Comparison of ENCODE assay signal across 8 cellular contexts in the genomic region with DNA sequence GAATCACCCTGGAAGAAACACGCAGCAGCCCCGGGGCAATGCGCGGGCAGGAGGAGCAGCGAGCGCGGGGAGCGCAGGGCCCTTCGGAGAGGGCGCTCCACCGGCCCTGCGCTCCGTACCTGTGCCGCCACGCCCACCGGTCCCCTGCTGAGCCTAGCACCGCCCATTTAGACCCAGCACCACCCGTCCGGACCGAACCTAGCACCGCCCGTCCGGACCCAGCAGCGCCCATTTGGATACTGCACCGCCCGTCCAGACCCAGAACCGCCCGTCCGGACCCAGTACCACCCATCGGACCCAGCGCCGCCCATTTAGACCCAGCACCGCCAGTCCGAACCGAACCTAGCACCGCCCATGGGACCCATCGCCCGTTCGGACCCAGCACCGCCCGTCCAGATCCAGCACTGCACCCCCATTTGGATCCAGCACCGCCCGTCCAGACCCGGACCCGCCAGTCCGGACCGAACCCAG. TPM values are rescaled to one million over a fixed set of nuclear protein-coding genes. Genes with fewer than 3 reads are reported as not detected.
DNase-seq lines count a peak whose midpoint lies in the region; ATAC-seq and TF ChIP-seq lines count a peak whose summit lies in the region.

No MANE protein-coding gene starts in this region.

- no peaks in the 10 kb centered on the region for H3K9me3 Mint-ChIP-seq in activated CD8-positive, alpha-beta T cell treated with anti-CD3 and anti-CD28 coated beads for 36 hours
- peaks cover 0 to 32% (median 6%) of the 10 kb centered on the region in 11 donors for H3K9me3 Mint-ChIP-seq in naive thymus-derived CD4-positive, alpha-beta T cell

- no peak for TF ChIP-seq POLR2A in esophagus squamous epithelium (IDR thresholded peaks at IDR 0.05)
- no peak for TF ChIP-seq POLR2A in vagina (IDR thresholded peaks at IDR 0.05)

- POLR2A ChIA-PET in activated CD8-positive, alpha-beta T cell treated with anti-CD3 and anti-CD28 coated beads for 36 hours (lab: Charles Lee), result no interaction called here
- POLR2A ChIA-PET in naive thymus-derived CD4-positive, alpha-beta T cell (lab: Charles Lee), result no interaction called here

- peak overlapping the region; percentile 99 for H3K4me3 ChIP-seq in HUES6 (ENCODE audit: low read depth, low read length)
- peak overlapping the region; percentile 81 to 88 (median 85) for H3K4me3 ChIP-seq in esophagus squamous epithelium
- H3K4me3 ChIP-seq in naive thymus-derived CD4-positive, alpha-beta T cell (ENCODE audit: low read length), result peak overlapping the region; percentile 66
- H3K4me3 ChIP-seq in vagina, result peak overlapping the region; percentile 61 to 78

- peaks cover 6% of the 10 kb centered on the region for H3K36me3 ChIP-seq in HUES6 (ENCODE audit: control insufficient read depth, insufficient read depth, low read length)
- H3K36me3 ChIP-seq in esophagus squamous epithelium, result no peaks in the 10 kb centered on the region
- H3K36me3 ChIP-seq in naive thymus-derived CD4-positive, alpha-beta T cell (ENCODE audit: control insufficient read depth in 2 of 3, insufficient read depth in 3 of 3, low read length in 3 of 3), result no peaks in the 10 kb centered on the region
- H3K36me3 ChIP-seq in vagina, result no peaks in the 10 kb centered on the region

- peak overlapping the region; percentile 79 for H3K4me3 Mint-ChIP-seq in activated CD8-positive, alpha-beta T cell treated with anti-CD3 and anti-CD28 coated beads for 36 hours
- peak overlapping the region; percentile 83 to 91 (median 85) for H3K4me3 Mint-ChIP-seq in naive thymus-derived CD4-positive, alpha-beta T cell

- TF ChIP-seq CTCF in activated CD8-positive, alpha-beta T cell treated with anti-CD3 and anti-CD28 coated beads for 36 hours (IDR thresholded peaks at IDR 0.05), result no peak
- no peak for TF ChIP-seq CTCF in esophagus squamous epithelium (IDR thresholded peaks at IDR 0.05)
- no peak for TF ChIP-seq CTCF in vagina (IDR thresholded peaks at IDR 0.05)

- DNase-seq in GM03348 (ENCODE audit: low spot score) (peak; percentile 54), esophagus squamous epithelium (lab: John Stamatoyannopoulos, UW) (no peak), vagina (ENCODE audit: extremely low spot score in 2 of 2) (no peak), NCI-H345 treated with DMSO at 0.1 percent for 48 hours (lab: John Stamatoyannopoulos, UW; ENCODE audit: unreplicated experiment) (no peak)
- peak; percentile 25 for DNase-seq in activated CD8-positive, alpha-beta T cell treated with anti-CD3 and anti-CD28 coated beads for 36 hours
- DNase-seq in naive thymus-derived CD4-positive, alpha-beta T cell, result peak in 2 of 9 donors; percentile 11 to 25

- H3K27ac ChIP-seq in HUES6 (ENCODE audit: low read depth, low read length) (peak overlapping the region; percentile 61; the same call in 1 of the 2 replicates), esophagus squamous epithelium (peak overlapping the region; percentile 81 to 95 (median 93)), vagina (peak overlapping the region; percentile 72)
- H3K27ac ChIP-seq in naive thymus-derived CD4-positive, alpha-beta T cell (ENCODE audit: low read depth, low read length), result no peak overlapping the region

- intact Hi-C loops in activated CD8-positive, alpha-beta T cell treated with anti-CD3 and anti-CD28 coated beads for 36 hours (cut with micrococcal nuclease), result no loop called here
- intact Hi-C loops in esophagus squamous epithelium (cut with DNase I), result no loop called here
- intact Hi-C loops in naive thymus-derived CD4-positive, alpha-beta T cell (cut with micrococcal nuclease), result loop anchor here (2.0 to 10.0 kb wide), 8 partner anchors 73 to 1387 kb away; a partner anchor contains a TSS
- intact Hi-C loops in vagina (cut with DNase I), result loop anchor here (5.0 kb wide), 1 partner anchor 1397 kb away; no protein-coding TSS in a partner anchor

- peaks cover 19% of the 10 kb centered on the region for H3K4me1 Mint-ChIP-seq in activated CD8-positive, alpha-beta T cell treated with anti-CD3 and anti-CD28 coated beads for 36 hours (ENCODE audit: low read depth)
- H3K4me1 Mint-ChIP-seq in naive thymus-derived CD4-positive, alpha-beta T cell, result peaks cover 5 to 38% (median 26%) of the 10 kb centered on the region in 7 donors

- H3K27me3 Mint-ChIP-seq in activated CD8-positive, alpha-beta T cell treated with anti-CD3 and anti-CD28 coated beads for 36 hours, result peaks cover 55% of the 10 kb centered on the region
- H3K27me3 Mint-ChIP-seq in naive thymus-derived CD4-positive, alpha-beta T cell, result peaks cover 49 to 78% (median 68%) of the 10 kb centered on the region in 5 donors

- peaks cover 1% of the 10 kb centered on the region for H3K36me3 Mint-ChIP-seq in activated CD8-positive, alpha-beta T cell treated with anti-CD3 and anti-CD28 coated beads for 36 hours (ENCODE audit: low read depth)
- H3K36me3 Mint-ChIP-seq in naive thymus-derived CD4-positive, alpha-beta T cell, result peaks cover 0 to 7% (median 5%) of the 10 kb centered on the region in 5 donors

- H3K9me3 ChIP-seq in HUES6 (ENCODE audit: control insufficient read depth, insufficient read depth, low read depth, low read length) (no peaks in the 10 kb centered on the region), esophagus squamous epithelium (no peaks in the 10 kb centered on the region), vagina (no peaks in the 10 kb centered on the region)
- H3K9me3 ChIP-seq in naive thymus-derived CD4-positive, alpha-beta T cell (ENCODE audit: control insufficient read depth in 2 of 3, low read length in 3 of 3), result no peaks in the 10 kb centered on the region

- peak overlapping the region; percentile 78 for H3K9ac ChIP-seq in HUES6 (ENCODE audit: low read length)

- ATAC-seq in activated CD8-positive, alpha-beta T cell treated with anti-CD3 and anti-CD28 coated beads for 36 hours, result peak; percentile 44
- ATAC-seq in naive thymus-derived CD4-positive, alpha-beta T cell, result no peak
- ATAC-seq in HG03280 (IDR thresholded peaks at IDR 0.05; ENCODE audit: unreplicated experiment), result no peak

- peaks cover 11% of the 10 kb centered on the region; the same call in 1 of the 2 replicates for H3K4me1 ChIP-seq in HUES6 (ENCODE audit: control insufficient read depth, insufficient read depth, low read length)
- H3K4me1 ChIP-seq in esophagus squamous epithelium, result peaks cover 5 to 52% (median 14%) of the 10 kb centered on the region in 3 donors
- peaks cover 0 to 14% of the 10 kb centered on the region in 2 donors for H3K4me1 ChIP-seq in naive thymus-derived CD4-positive, alpha-beta T cell (ENCODE audit: control insufficient read depth in 2 of 2, insufficient read depth in 2 of 2, low read length in 2 of 2)
- peaks cover 12% of the 10 kb centered on the region for H3K4me1 ChIP-seq in vagina

- CTCF ChIA-PET in activated CD8-positive, alpha-beta T cell treated with anti-CD3 and anti-CD28 coated beads for 36 hours (lab: Charles Lee), result no interaction called here
- CTCF ChIA-PET in naive thymus-derived CD4-positive, alpha-beta T cell (lab: Charles Lee), result no interaction called here

- WGBS in esophagus squamous epithelium, 2 donors, result 0 to 9% methylated on average over 5 to 8 of the region's 47 CpGs

- no peak overlapping the region for H3K27ac Mint-ChIP-seq in activated CD8-positive, alpha-beta T cell treated with anti-CD3 and anti-CD28 coated beads for 36 hours
- peak overlapping the region in 5 of 9 donors; percentile 37 to 69 (median 44) for H3K27ac Mint-ChIP-seq in naive thymus-derived CD4-positive, alpha-beta T cell

- H3K27me3 ChIP-seq in HUES6 (ENCODE audit: control insufficient read depth, insufficient read depth, low read length) (no peaks in the 10 kb centered on the region), esophagus squamous epithelium (peaks cover 0 to 16% (median 0%) of the 10 kb centered on the region in 4 donors), vagina (no peaks in the 10 kb centered on the region)
- H3K27me3 ChIP-seq in naive thymus-derived CD4-positive, alpha-beta T cell (ENCODE audit: control insufficient read depth in 2 of 2, insufficient read depth in 2 of 2, low read length in 2 of 2), result peaks cover 0 to 27% of the 10 kb centered on the region in 2 donors

RNA-seq across cellular contexts. Expression of a gene that starts 0.9 kb away (rescaled TPM):
- 10 to 100 TPM; 13.0 to 14.1 TPM for total RNA-seq in activated CD8-positive, alpha-beta T cell treated with anti-CD3 and anti-CD28 coated beads for 36 hours
- total RNA-seq in esophagus squamous epithelium (100 to 1,000 TPM in 3 of 4 donors, 10 to 100 TPM in 1; 93.8 to 250 (median 204) TPM), vagina (162 TPM)
- total RNA-seq in naive thymus-derived CD4-positive, alpha-beta T cell, result 10 to 100 TPM in 2 of 5 experiments, 1 to 10 TPM in 3; 3.2 to 55.1 (median 4.2) TPM
- under 1 TPM; 0.08 to 0.24 TPM for polyA plus RNA-seq in naive thymus-derived CD4-positive, alpha-beta T cell

Comparison
In these comparisons a context has a peak if more than half of its experiments do, and no peak if none do; other contexts are left out.
1. DNase-seq: peak in GM03348 (single experiment) and activated CD8-positive, alpha-beta T cell treated with anti-CD3 and anti-CD28 coated beads for 36 hours (single experiment); none in esophagus squamous epithelium (single experiment), vagina (0 of 2) and NCI-H345 treated with DMSO at 0.1 percent for 48 hours (single experiment).
2. intact Hi-C loops: an anchor here in naive thymus-derived CD4-positive, alpha-beta T cell (2.0 to 10.0 kb wide) and vagina (5.0 kb wide); none called in activated CD8-positive, alpha-beta T cell treated with anti-CD3 and anti-CD28 coated beads for 36 hours and esophagus squamous epithelium.
3. Peak in every context shown above with its lines, with median percentiles within 50 percentile points of each other: H3K4me3 ChIP-seq.